ENCODE assay signal across 14 cellular contexts in the genomic region with DNA sequence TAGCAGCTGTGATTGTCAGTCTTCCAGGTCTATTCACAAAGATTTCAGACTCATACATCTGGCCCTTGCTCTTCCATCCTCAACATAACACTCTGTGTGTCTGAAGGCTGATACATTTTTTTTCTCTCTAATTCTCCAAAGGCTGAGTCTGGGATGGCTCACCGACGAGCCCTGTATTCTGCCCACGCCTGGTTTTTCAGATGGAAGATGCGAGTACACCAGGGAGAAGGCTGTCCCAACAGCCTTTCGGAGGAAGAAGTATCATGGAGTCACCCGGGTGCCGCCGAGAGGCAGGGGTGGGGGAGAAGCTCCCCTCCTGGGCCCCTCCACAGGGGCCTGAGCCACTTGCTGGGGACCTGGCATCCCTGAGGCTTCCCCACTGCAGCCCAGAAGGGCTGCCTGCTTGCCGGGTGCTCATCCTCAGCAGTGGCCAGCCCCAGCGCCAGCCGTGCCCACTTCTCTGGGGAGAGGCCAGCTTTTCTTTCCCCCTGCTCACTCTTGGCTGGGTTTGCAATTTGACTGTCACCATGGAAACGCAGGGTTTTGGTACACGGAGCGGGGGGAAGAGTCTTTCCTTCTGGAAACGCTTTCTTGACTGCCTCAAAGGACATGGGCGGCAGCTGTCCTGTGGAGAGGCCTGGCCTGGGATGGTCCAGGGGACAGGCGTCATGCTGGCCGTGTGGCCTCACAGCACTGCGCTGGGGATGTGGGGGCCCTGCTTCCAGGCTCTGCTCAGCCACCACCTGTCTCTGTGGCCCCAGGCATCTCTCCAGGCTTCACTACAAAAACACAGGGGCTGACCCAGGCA. TPM values are rescaled to one million over a fixed set of nuclear protein-coding genes. Genes with fewer than 3 reads are reported as not detected.
DNase-seq lines count a peak whose midpoint lies in the region; ATAC-seq and TF ChIP-seq lines count a peak whose summit lies in the region.
"Had no signal": no experiment of that assay in that cellular context is flagged by ENCODE, and none has a peak within 500 bp of the region (broad histone marks: within the 10 kb centered on the region; RNA-seq: fewer than 3 reads in every experiment).

No MANE protein-coding gene starts in this region.

- H4K20me1 ChIP-seq in GM23338 (replicated peaks; ENCODE audit: insufficient read depth), result no peaks in the 10 kb centered on the region

- no peak overlapping the region for H3K27ac ChIP-seq in GM23338 (ENCODE audit: low read depth)
- H3K27ac ChIP-seq in layer of hippocampus (ENCODE audit: low read depth, low read length), result peak overlapping the region; percentile 46
- H3K27ac ChIP-seq in WERI-Rb-1, result no peak overlapping the region
- H3K27ac ChIP-seq: colonic mucosa, parathyroid adenoma had no signal

- no peaks in the 10 kb centered on the region for H3K27me3 ChIP-seq in GM23338 (ENCODE audit: insufficient read depth)
- no peaks in the 10 kb centered on the region for H3K27me3 ChIP-seq in layer of hippocampus (ENCODE audit: control insufficient read depth, insufficient read depth, low read length)
- H3K27me3 ChIP-seq in WERI-Rb-1 (ENCODE audit: insufficient read depth, low read depth, severe bottlenecking), result no peaks in the 10 kb centered on the region
- H3K27me3 ChIP-seq: BE2C, colonic mucosa had no signal

- no peaks in the 10 kb centered on the region; the same call in 2 of the 3 replicates for H3K9me3 Mint-ChIP-seq in GM23338
- H3K9me3 Mint-ChIP-seq: activated T-cell treated with anti-CD3 and anti-CD28 coated beads, Interleukin-2, amount 50 U/mL, for 72 hours had no signal

- no peak for TF ChIP-seq CTCF in GM23338 (conservative IDR thresholded peaks at IDR 0.05; ENCODE audit: low read depth in 2 of 2)
- TF ChIP-seq CTCF in WERI-Rb-1 (IDR thresholded peaks at IDR 0.05; ENCODE audit: low read depth, low read length), result no peak

- H3K4me3 ChIP-seq in GM23338 (no peak overlapping the region), WERI-Rb-1 (ENCODE audit: low read depth, low read length) (no peak overlapping the region)
- H3K4me3 ChIP-seq: colonic mucosa had no signal

- H3K9me3 ChIP-seq in WERI-Rb-1 (ENCODE audit: severe bottlenecking), result no peaks in the 10 kb centered on the region
- H3K9me3 ChIP-seq: BE2C, colonic mucosa had no signal

- H3K4me2 ChIP-seq in GM23338, result no peak overlapping the region

- no peak for DNase-seq in GM23338 (ENCODE audit: low spot score)
- DNase-seq in astrocyte of the hippocampus (ENCODE audit: low read depth, low spot score), result peak; percentile 29
- DNase-seq in posterior vena cava (ENCODE audit: low spot score), result peak; percentile 78
- DNase-seq in WERI-Rb-1, result no peak
- DNase-seq in putamen (ENCODE audit: low spot score), result no peak
- DNase-seq in NCI-H2196 treated with DMSO at 0.1 percent for 48 hours (lab: John Stamatoyannopoulos, UW; ENCODE audit: unreplicated experiment), result no peak
- DNase-seq in foreskin melanocyte, result no peak
- DNase-seq: activated CD4-positive, alpha-beta T cell treated with anti-CD3 and anti-CD28 coated beads, Interleukin-2, amount 50 U/mL, for 48 hours; activated T-cell treated with anti-CD3 and anti-CD28 coated beads, Interleukin-2, amount 50 U/mL, for 72 hours; BE2C; colonic mucosa; NCI-H1436 had no signal

- no peaks in the 10 kb centered on the region for H3K36me3 Mint-ChIP-seq in GM23338 (ENCODE audit: low read depth)

- H3K4me3 Mint-ChIP-seq in GM23338, result no peak overlapping the region
- H3K4me3 Mint-ChIP-seq: activated T-cell treated with anti-CD3 and anti-CD28 coated beads, Interleukin-2, amount 50 U/mL, for 72 hours had no signal

- no peaks in the 10 kb centered on the region for H3K9me2 ChIP-seq in GM23338 (ENCODE audit: insufficient read depth)

- intact Hi-C loops in posterior vena cava (cut with DNase I), result no loop called here

- peak; percentile 17 for ATAC-seq in GM23338
- ATAC-seq: activated T-cell treated with anti-CD3 and anti-CD28 coated beads, Interleukin-2, amount 50 U/mL, for 72 hours had no signal

- H3F3A ChIP-seq in GM23338 (replicated peaks; ENCODE audit: low read depth), result no peaks in the 10 kb centered on the region

- H3K36me3 ChIP-seq in GM23338 (ENCODE audit: insufficient read depth) (no peaks in the 10 kb centered on the region), WERI-Rb-1 (no peaks in the 10 kb centered on the region)
- H3K36me3 ChIP-seq: BE2C, colonic mucosa had no signal

- no peak overlapping the region for H3K27ac Mint-ChIP-seq in GM23338
- H3K27ac Mint-ChIP-seq: activated T-cell treated with anti-CD3 and anti-CD28 coated beads, Interleukin-2, amount 50 U/mL, for 72 hours had no signal

- H3K27me3 Mint-ChIP-seq in GM23338 (ENCODE audit: insufficient read depth, low read depth, poor library complexity), result peaks cover 16% of the 10 kb centered on the region

- H3K4me1 Mint-ChIP-seq in GM23338, result peaks cover 17% of the 10 kb centered on the region

- 0 out of 2 replicates have a peak overlapping the region, but pooled peaks have one; percentile 7 for H2AFZ ChIP-seq in GM23338
- H2AFZ ChIP-seq: parathyroid adenoma had no signal

- H3K79me2 ChIP-seq in GM23338 (replicated peaks; ENCODE audit: insufficient read depth), result no peaks in the 10 kb centered on the region
- H3K79me2 ChIP-seq: parathyroid adenoma had no signal

- no peaks in the 10 kb centered on the region for H3K4me1 ChIP-seq in GM23338 (ENCODE audit: insufficient read depth)
- H3K4me1 ChIP-seq: BE2C, colonic mucosa, parathyroid adenoma had no signal

TF ChIP-seq in GM23338, 12 proteins besides CTCF, POLR2A, EP300 and RAD21:
- TF ChIP-seq ZNF331 (CRISPR knock-in tag; IDR thresholded peaks at IDR 0.05; ENCODE audit: low read depth), result no peak
- TF ChIP-seq STAT1 (IDR thresholded peaks at IDR 0.05; ENCODE audit: unreplicated experiment), result no peak
- TF ChIP-seq CREB1 (CRISPR knock-in tag; IDR thresholded peaks at IDR 0.05; ENCODE audit: low read depth), result no peak
- no peak for TF ChIP-seq NANOG (IDR thresholded peaks at IDR 0.05; ENCODE audit: borderline replicate concordance)
- no peak for TF ChIP-seq ZNF114 (CRISPR knock-in tag; IDR thresholded peaks at IDR 0.05)
- TF ChIP-seq EZH2phosphoT487 (IDR thresholded peaks at IDR 0.05; ENCODE audit: unreplicated experiment), result no peak
- TF ChIP-seq JUNB (IDR thresholded peaks at IDR 0.05; ENCODE audit: unreplicated experiment), result no peak
- TF ChIP-seq ETS1 (IDR thresholded peaks at IDR 0.05), result no peak
- TF ChIP-seq, protein P1, sequence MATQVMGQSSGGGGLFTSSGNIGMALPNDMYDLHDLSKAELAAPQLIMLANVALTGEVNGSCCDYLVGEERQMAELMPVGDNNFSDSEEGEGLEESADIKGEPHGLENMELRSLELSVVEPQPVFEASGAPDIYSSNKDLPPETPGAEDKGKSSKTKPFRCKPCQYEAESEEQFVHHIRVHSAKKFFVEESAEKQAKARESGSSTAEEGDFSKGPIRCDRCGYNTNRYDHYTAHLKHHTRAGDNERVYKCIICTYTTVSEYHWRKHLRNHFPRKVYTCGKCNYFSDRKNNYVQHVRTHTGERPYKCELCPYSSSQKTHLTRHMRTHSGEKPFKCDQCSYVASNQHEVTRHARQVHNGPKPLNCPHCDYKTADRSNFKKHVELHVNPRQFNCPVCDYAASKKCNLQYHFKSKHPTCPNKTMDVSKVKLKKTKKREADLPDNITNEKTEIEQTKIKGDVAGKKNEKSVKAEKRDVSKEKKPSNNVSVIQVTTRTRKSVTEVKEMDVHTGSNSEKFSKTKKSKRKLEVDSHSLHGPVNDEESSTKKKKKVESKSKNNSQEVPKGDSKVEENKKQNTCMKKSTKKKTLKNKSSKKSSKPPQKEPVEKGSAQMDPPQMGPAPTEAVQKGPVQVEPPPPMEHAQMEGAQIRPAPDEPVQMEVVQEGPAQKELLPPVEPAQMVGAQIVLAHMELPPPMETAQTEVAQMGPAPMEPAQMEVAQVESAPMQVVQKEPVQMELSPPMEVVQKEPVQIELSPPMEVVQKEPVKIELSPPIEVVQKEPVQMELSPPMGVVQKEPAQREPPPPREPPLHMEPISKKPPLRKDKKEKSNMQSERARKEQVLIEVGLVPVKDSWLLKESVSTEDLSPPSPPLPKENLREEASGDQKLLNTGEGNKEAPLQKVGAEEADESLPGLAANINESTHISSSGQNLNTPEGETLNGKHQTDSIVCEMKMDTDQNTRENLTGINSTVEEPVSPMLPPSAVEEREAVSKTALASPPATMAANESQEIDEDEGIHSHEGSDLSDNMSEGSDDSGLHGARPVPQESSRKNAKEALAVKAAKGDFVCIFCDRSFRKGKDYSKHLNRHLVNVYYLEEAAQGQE (IDR thresholded peaks at IDR 0.05; ENCODE audit: unreplicated experiment), result no peak
- no peak for TF ChIP-seq POLR2AphosphoS5 (IDR thresholded peaks at IDR 0.05; ENCODE audit: low read depth)
- TF ChIP-seq EZH2 (IDR thresholded peaks at IDR 0.05; ENCODE audit: low read depth, unreplicated experiment), result no peak

RNA-seq across cellular contexts. Expression of gene DOC2B, which starts 45.5 kb away (rescaled TPM):
- 2.4 and 3.8 TPM in 2 replicates for total RNA-seq in GM23338 (2014; rRNA removed; shearing (Covaris generic))
- 0.42 and 0.66 TPM in 2 replicates for polyA plus RNA-seq in GM23338 (2016; fragmentation: Nextera tagmentation; extraction: Ambion mirVana)
- 10 to 100 TPM; 11.9 to 18.5 TPM for total RNA-seq in posterior vena cava

Comparison
In these comparisons a context has a peak if more than half of its experiments do, and no peak if none do; other contexts are left out.
1. DNase-seq: peak in astrocyte of the hippocampus (single experiment) and posterior vena cava (single experiment); none in GM23338 (single experiment), WERI-Rb-1 (single experiment), putamen (single experiment), NCI-H2196 treated with DMSO at 0.1 percent for 48 hours (single experiment) and foreskin melanocyte (single experiment).